In the genomic region with DNA sequence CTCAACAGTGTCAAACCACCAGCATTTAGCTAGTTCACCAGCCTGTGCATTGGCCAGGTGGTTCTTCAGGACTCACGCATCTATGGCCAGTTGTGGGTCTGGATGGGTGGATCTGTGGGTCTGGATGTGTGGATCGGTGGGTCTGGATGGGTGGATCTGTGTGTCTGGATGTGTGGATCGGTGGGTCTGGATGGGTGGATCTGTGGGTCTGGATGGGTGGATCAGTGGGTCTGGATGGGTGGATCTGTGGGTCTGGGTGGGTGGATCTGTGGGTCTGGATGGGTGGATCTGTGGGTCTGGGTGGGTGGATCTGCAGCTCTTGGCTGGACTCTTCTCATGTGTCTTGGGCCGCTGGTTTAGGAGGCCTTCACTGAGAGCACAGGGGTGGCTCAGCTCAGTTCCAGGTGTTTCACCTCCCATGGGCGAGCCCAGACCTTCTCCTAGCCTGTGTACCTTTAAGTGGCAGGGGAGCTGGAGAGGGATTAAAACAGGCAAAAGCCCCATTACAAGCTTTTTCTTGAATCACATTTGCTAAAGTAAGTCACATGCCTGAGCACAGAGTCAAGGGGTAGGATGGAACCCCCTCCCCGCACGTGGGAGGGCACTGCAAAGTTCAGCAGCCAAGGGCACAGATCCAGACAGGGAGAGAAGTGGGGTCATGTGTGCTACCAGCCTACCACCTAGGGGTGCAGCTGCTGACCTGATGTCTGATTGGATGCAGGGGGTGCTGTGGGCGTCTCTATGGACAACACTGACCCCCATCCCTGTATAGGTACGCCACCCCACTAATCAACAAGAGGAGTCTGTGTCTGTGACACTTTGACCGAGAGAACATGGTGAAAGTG, we compare ENCODE assay signal across 29 cellular contexts. TPM values are rescaled to one million over a fixed set of nuclear protein-coding genes. Genes with fewer than 3 reads are reported as not detected.
DNase-seq lines count a peak whose midpoint lies in the region; ATAC-seq and TF ChIP-seq lines count a peak whose summit lies in the region.
"Had no signal": no experiment of that assay in that cellular context is flagged by ENCODE, and none has a peak within 500 bp of the region (broad histone marks: within the 10 kb centered on the region; RNA-seq: fewer than 3 reads in every experiment).

No MANE protein-coding gene starts in this region.

- no peak for ATAC-seq in central memory CD8-positive, alpha-beta T cell (replicated peaks; ENCODE audit: extremely low read depth, poor library complexity, severe bottlenecking)
- ATAC-seq in sciatic nerve (no peak), HG03108 (IDR thresholded peaks at IDR 0.05; ENCODE audit: unreplicated experiment) (no peak)
- ATAC-seq: activated T-cell treated with anti-CD3 and anti-CD28 coated beads, Interleukin-2, amount 50 U/mL, for 72 hours; foreskin keratinocyte; left ventricle myocardium superior; psoas muscle had no signal

- no peak for DNase-seq in T-helper 2 cell treated with Interferon-gamma antibody and Interleukin-4, amounts not matched to agents 5 μg/mL and 100 μg/mL, for 36 hours (ENCODE audit: low spot score)
- DNase-seq in T-helper 2 cell: no peak
- no peak for DNase-seq in HFFc6
- no peak for DNase-seq in central memory CD8-positive, alpha-beta T cell (ENCODE audit: low spot score in 2 of 2)
- DNase-seq in sciatic nerve (ENCODE audit: low spot score): peak; percentile 38
- DNase-seq in NCI-H524 (lab: John Stamatoyannopoulos, UW): no peak
- no peak for DNase-seq in HEK293T (ENCODE audit: extremely low spot score)
- DNase-seq: activated CD4-positive, alpha-beta T cell treated with anti-CD3 and anti-CD28 coated beads, Interleukin-2, amount 50 U/mL, for 48 hours; activated naive CD4-positive, alpha-beta T cell treated with anti-CD3 and anti-CD28 coated beads, Interleukin-2, amount 50 U/mL, for 16 hours; activated T-cell treated with anti-CD3 and anti-CD28 coated beads, Interleukin-2, amount 50 U/mL, for 72 hours; cerebellar nuclear complex; DND-41; effector CD8-positive, alpha-beta T cell; erythroblast; foreskin keratinocyte; left ventricle myocardium superior; NCI-H1417 treated with DMSO at 0.1 percent for 48 hours; NCI-H2107; NCI-H446 treated with DMSO at 0.1 percent for 48 hours; NK-92 treated with Interleukin-12 subunit alpha and Interleukin-12 subunit beta, amount 100 ng/mL, for 24 hours; psoas muscle; small intestine; stimulated activated naive CD4-positive, alpha-beta T cell treated with Interleukin-2 at 50 U/mL for 16 hours; thyroid gland had no signal

- H3K4me1 Mint-ChIP-seq in T-helper 2 cell treated with Interferon-gamma antibody and Interleukin-4, amounts not matched to agents 5 μg/mL and 100 μg/mL, for 36 hours (ENCODE audit: low read depth): peaks cover 53% of the 10 kb centered on the region
- H3K4me1 Mint-ChIP-seq in HFFc6 (ENCODE audit: low read depth): peaks cover 48% of the 10 kb centered on the region
- H3K4me1 Mint-ChIP-seq in central memory CD8-positive, alpha-beta T cell: peaks cover 31% of the 10 kb centered on the region

- intact Hi-C loops in sciatic nerve (cut with DNase I): loop anchor here (5.0 kb wide), 1 partner anchor 223 kb away; no protein-coding TSS in a partner anchor

- peaks cover 5% of the 10 kb centered on the region for H3K36me3 Mint-ChIP-seq in T-helper 2 cell treated with Interferon-gamma antibody and Interleukin-4, amounts not matched to agents 5 μg/mL and 100 μg/mL, for 36 hours (ENCODE audit: low read depth)
- peaks cover 4% of the 10 kb centered on the region; the same call in 1 of the 2 replicates for H3K36me3 Mint-ChIP-seq in HFFc6 (ENCODE audit: low read depth)
- H3K36me3 Mint-ChIP-seq in central memory CD8-positive, alpha-beta T cell (ENCODE audit: insufficient read depth): peaks cover 11% of the 10 kb centered on the region

- H3K9me3 Mint-ChIP-seq in T-helper 2 cell treated with Interferon-gamma antibody and Interleukin-4, amounts not matched to agents 5 μg/mL and 100 μg/mL, for 36 hours: no peaks in the 10 kb centered on the region
- H3K9me3 Mint-ChIP-seq in HFFc6: no peaks in the 10 kb centered on the region
- H3K9me3 Mint-ChIP-seq in central memory CD8-positive, alpha-beta T cell: no peaks in the 10 kb centered on the region
- H3K9me3 Mint-ChIP-seq: activated T-cell treated with anti-CD3 and anti-CD28 coated beads, Interleukin-2, amount 50 U/mL, for 72 hours; T-helper 1 cell treated with Interleukin-12 subunit alpha and Interleukin-12 subunit beta and Interleukin-4 antibody, amounts not matched to agents 30 μg/mL and 1 μg/mL, for 36 hours had no signal

- no peak for TF ChIP-seq CTCF in HFFc6 (IDR thresholded peaks at IDR 0.05)

- POLR2A ChIA-PET in HEK293T (lab: Yijun Ruan, JAX): interaction anchor here (1.4 kb wide), 1 partner anchor 178 kb away, joined by 3 read pairs; no protein-coding TSS in a partner anchor

- no peak overlapping the region for H3K4me3 Mint-ChIP-seq in T-helper 2 cell treated with Interferon-gamma antibody and Interleukin-4, amounts not matched to agents 5 μg/mL and 100 μg/mL, for 36 hours
- H3K4me3 Mint-ChIP-seq in HFFc6: no peak overlapping the region
- H3K4me3 Mint-ChIP-seq in central memory CD8-positive, alpha-beta T cell: no peak overlapping the region
- H3K4me3 Mint-ChIP-seq: activated T-cell treated with anti-CD3 and anti-CD28 coated beads, Interleukin-2, amount 50 U/mL, for 72 hours; T-helper 1 cell treated with Interleukin-12 subunit alpha and Interleukin-12 subunit beta and Interleukin-4 antibody, amounts not matched to agents 30 μg/mL and 1 μg/mL, for 36 hours had no signal

- H3K27ac Mint-ChIP-seq in T-helper 2 cell treated with Interferon-gamma antibody and Interleukin-4, amounts not matched to agents 5 μg/mL and 100 μg/mL, for 36 hours: peak overlapping the region; percentile 6
- peak overlapping the region; percentile 4; the same call in 1 of the 2 replicates for H3K27ac Mint-ChIP-seq in HFFc6
- peak overlapping the region; percentile 52 for H3K27ac Mint-ChIP-seq in central memory CD8-positive, alpha-beta T cell (ENCODE audit: low read depth)
- H3K27ac Mint-ChIP-seq: activated T-cell treated with anti-CD3 and anti-CD28 coated beads, Interleukin-2, amount 50 U/mL, for 72 hours; T-helper 1 cell treated with Interleukin-12 subunit alpha and Interleukin-12 subunit beta and Interleukin-4 antibody, amounts not matched to agents 30 μg/mL and 1 μg/mL, for 36 hours had no signal

- peaks cover 2% of the 10 kb centered on the region for H3K27me3 Mint-ChIP-seq in T-helper 2 cell treated with Interferon-gamma antibody and Interleukin-4, amounts not matched to agents 5 μg/mL and 100 μg/mL, for 36 hours (ENCODE audit: low read depth)
- H3K27me3 Mint-ChIP-seq in HFFc6 (ENCODE audit: insufficient read depth): no peaks in the 10 kb centered on the region; the same call in 1 of the 2 replicates
- H3K27me3 Mint-ChIP-seq in central memory CD8-positive, alpha-beta T cell: no peaks in the 10 kb centered on the region

- CTCF ChIA-PET in HEK293T (lab: Yijun Ruan, JAX): no interaction called here

TF ChIP-seq in HEK293T, 16 proteins besides CTCF, POLR2A, EP300 and RAD21:
- TF ChIP-seq BHLHE40 (IDR thresholded peaks at IDR 0.05; ENCODE audit: borderline replicate concordance): no peak
- TF ChIP-seq LEF1 (IDR thresholded peaks at IDR 0.05; ENCODE audit: borderline replicate concordance): no peak
- TF ChIP-seq TARDBP (IDR thresholded peaks at IDR 0.05): no peak
- no peak for TF ChIP-seq L3MBTL2 (conservative IDR thresholded peaks at IDR 0.05)
- no peak for TF ChIP-seq FOXK2 (IDR thresholded peaks at IDR 0.05)
- TF ChIP-seq FOXM1 (IDR thresholded peaks at IDR 0.05; ENCODE audit: borderline replicate concordance): no peak
- TF ChIP-seq ZNF384 (IDR thresholded peaks at IDR 0.05): no peak
- TF ChIP-seq ELF4 (IDR thresholded peaks at IDR 0.05): no peak
- TF ChIP-seq SP1 (IDR thresholded peaks at IDR 0.05): no peak
- TF ChIP-seq NFRKB (IDR thresholded peaks at IDR 0.05): no peak
- no peak for TF ChIP-seq FOXA1 (IDR thresholded peaks at IDR 0.05)
- no peak for TF ChIP-seq SUZ12 (IDR thresholded peaks at IDR 0.05)
- TF ChIP-seq HDGF (IDR thresholded peaks at IDR 0.05; ENCODE audit: borderline replicate concordance): no peak

RNA-seq across cellular contexts. Expression of a gene that starts 3.4 kb away (rescaled TPM):
- total RNA-seq in HFFc6 (2021; fragmentation: NEBNext Ultra II Directional; extraction: Animal tissue kit (Norgen Biotek cat#: 25700)): 10 to 100 TPM; 18.0 to 29.4 (median 25.1) TPM
- 21.6 TPM for total RNA-seq in sciatic nerve

RNA-seq across cellular contexts. Expression of a gene that starts 45.5 kb away (rescaled TPM):
- not detected for total RNA-seq in HFFc6 (2021; fragmentation: NEBNext Ultra II Directional; extraction: Animal tissue kit (Norgen Biotek cat#: 25700))
- not detected for total RNA-seq in sciatic nerve
- total RNA-seq: astrocyte, foreskin keratinocyte, left ventricle myocardium superior, MCF 10A, mononuclear cell, psoas muscle had no signal
